8 cellular contexts compared by ENCODE assay signal in genomic region chr15:68055224-68055705, GRCh38. TPM values are rescaled to one million over a fixed set of nuclear protein-coding genes. Genes with fewer than 3 reads are reported as not detected.
A peak's percentile ranks its signal among the peaks of the same experiment; 100 is the strongest.
DNase-seq lines count a peak whose midpoint lies in the region; ATAC-seq and TF ChIP-seq lines count a peak whose summit lies in the region.

No MANE protein-coding gene starts in this region.

- intact Hi-C loops in heart right ventricle (cut with DNase I) (loop anchor here in 9 of 10 donors (5.0 to 10.0 kb wide), 6 partner anchors 42 to 190 kb away; no protein-coding TSS in a partner anchor), vagina (cut with DNase I) (no loop called here)

- no peaks in the 10 kb centered on the region for H3K36me3 Mint-ChIP-seq in activated naive CD4-positive, alpha-beta T cell treated with anti-CD3 and anti-CD28 coated beads, Interleukin-2, amount 50 U/mL, for 24 hours

- H3K36me3 ChIP-seq in SJSA1 (peaks cover 4% of the 10 kb centered on the region; the same call in 1 of the 2 replicates), heart right ventricle (peaks cover 0 to 3% (median 0%) of the 10 kb centered on the region in 9 donors), vagina (no peaks in the 10 kb centered on the region)

- no peaks in the 10 kb centered on the region for H3K9me3 Mint-ChIP-seq in activated naive CD4-positive, alpha-beta T cell treated with anti-CD3 and anti-CD28 coated beads, Interleukin-2, amount 50 U/mL, for 24 hours

- DNase-seq in NCI-H524 (lab: John Stamatoyannopoulos, UW) (peak; percentile 68 to 77), NCI-H524 treated with DMSO at 0.1 percent for 48 hours (lab: John Stamatoyannopoulos, UW) (no peak), SJSA1 (ENCODE audit: low read depth in 1 of 2, low spot score in 2 of 2) (peak in 1 of 2 experiments; percentile 37), heart right ventricle (peak in 1 of 2 donors; percentile 11), putamen (ENCODE audit: low spot score) (peak; percentile 40), vagina (ENCODE audit: extremely low spot score in 2 of 2) (no peak)

- H3K27me3 ChIP-seq in SJSA1 (replicated peaks): no peaks in the 10 kb centered on the region
- no peaks in the 10 kb centered on the region for H3K27me3 ChIP-seq in heart right ventricle
- no peaks in the 10 kb centered on the region for H3K27me3 ChIP-seq in vagina

- WGBS in heart right ventricle, 2 donors: 0 to 1% methylated on average over 15 of the region's 15 CpGs

- no peak overlapping the region for H3K27ac ChIP-seq in SJSA1
- peak overlapping the region; percentile 13 to 96 (median 92) for H3K27ac ChIP-seq in heart right ventricle
- peak overlapping the region; percentile 95 for H3K27ac ChIP-seq in vagina

- H3K9me3 ChIP-seq in SJSA1 (replicated peaks): no peaks in the 10 kb centered on the region
- no peaks in the 10 kb centered on the region for H3K9me3 ChIP-seq in heart right ventricle
- H3K9me3 ChIP-seq in vagina: no peaks in the 10 kb centered on the region

- no peak for TF ChIP-seq POLR2A in vagina (IDR thresholded peaks at IDR 0.05)

- H3K27ac Mint-ChIP-seq in activated naive CD4-positive, alpha-beta T cell treated with anti-CD3 and anti-CD28 coated beads, Interleukin-2, amount 50 U/mL, for 24 hours: peak overlapping the region; percentile 97

- peaks cover 57% of the 10 kb centered on the region for H3K4me1 Mint-ChIP-seq in activated naive CD4-positive, alpha-beta T cell treated with anti-CD3 and anti-CD28 coated beads, Interleukin-2, amount 50 U/mL, for 24 hours

- no peaks in the 10 kb centered on the region for H3K27me3 Mint-ChIP-seq in activated naive CD4-positive, alpha-beta T cell treated with anti-CD3 and anti-CD28 coated beads, Interleukin-2, amount 50 U/mL, for 24 hours

- H3K4me1 ChIP-seq in SJSA1 (replicated peaks) (peaks cover 16% of the 10 kb centered on the region), heart right ventricle (peaks cover 0 to 45% (median 32%) of the 10 kb centered on the region in 9 donors), vagina (peaks cover 47% of the 10 kb centered on the region)

- no peak for TF ChIP-seq CTCF in heart right ventricle (IDR thresholded peaks at IDR 0.05)
- no peak for TF ChIP-seq CTCF in vagina (IDR thresholded peaks at IDR 0.05)

- peak overlapping the region; percentile 95 for H3K4me3 Mint-ChIP-seq in activated naive CD4-positive, alpha-beta T cell treated with anti-CD3 and anti-CD28 coated beads, Interleukin-2, amount 50 U/mL, for 24 hours

- peak; percentile 29 for ATAC-seq in HG03432 (IDR thresholded peaks at IDR 0.05; ENCODE audit: unreplicated experiment)
- peak in 4 of 8 donors; percentile 25 to 32 (median 29) for ATAC-seq in heart right ventricle

- H3K4me3 ChIP-seq in SJSA1: peak overlapping the region; percentile 82
- H3K4me3 ChIP-seq in heart right ventricle: peak overlapping the region; percentile 86 to 96 (median 92)
- peak overlapping the region; percentile 86 to 89 for H3K4me3 ChIP-seq in vagina

RNA-seq across cellular contexts. Expression of gene PIAS1, which starts 1.1 kb away (rescaled TPM):
- 14.2 and 21.2 TPM in 2 replicates for total RNA-seq in SJSA1 (2014; rRNA removed; shearing (Covaris generic))
- total RNA-seq in heart right ventricle (10 to 100 TPM; 23.5 to 37.9 (median 31.6) TPM), vagina (88.1 TPM)
- 10 to 100 TPM in 1 of 2 donors, 1 to 10 TPM in 1; 5.8 to 11.7 TPM for polyA plus RNA-seq in heart right ventricle

Comparison
In these comparisons a context has a peak if more than half of its experiments do, and no peak if none do; other contexts are left out.
1. DNase-seq: peak in NCI-H524 (2 of 2) and putamen (single experiment); none in NCI-H524 treated with DMSO at 0.1 percent for 48 hours (single experiment) and vagina (0 of 2).
2. Peak in every context shown above with its lines, with median percentiles within 50 percentile points of each other: H3K4me3 ChIP-seq.